In genomic region chr1:152348447-152348846, GRCh38 we compare ENCODE assay signal across 17 cellular contexts. TPM values are rescaled to one million over a fixed set of nuclear protein-coding genes. Genes with fewer than 3 reads are reported as not detected.
DNase-seq lines count a peak whose midpoint lies in the region; ATAC-seq and TF ChIP-seq lines count a peak whose summit lies in the region.
"Had no signal": no experiment of that assay in that cellular context is flagged by ENCODE, and none has a peak within 500 bp of the region (broad histone marks: within the 10 kb centered on the region; RNA-seq: fewer than 3 reads in every experiment).

No MANE protein-coding gene starts in this region.

- BruUV-seq in HCT116 (replicated peaks; lab: Mats Ljungman, UMichigan) = no TSS peak

- H3K36me3 ChIP-seq in HCT116 (ENCODE audit: control insufficient read depth in 1 of 2, insufficient read depth in 2 of 2, low read length in 2 of 2) = no peaks in the 10 kb centered on the region
- H3K36me3 ChIP-seq: esophagus squamous epithelium, pancreas, thyroid gland had no signal

- H3K9me3 ChIP-seq in HCT116 (ENCODE audit: control insufficient read depth in 1 of 2, insufficient read depth in 1 of 2, low read depth in 1 of 2, low read length in 2 of 2) = no peaks in the 10 kb centered on the region
- H3K9me3 ChIP-seq: esophagus squamous epithelium, pancreas, thyroid gland had no signal

- H3K4me2 ChIP-seq in HCT116 (ENCODE audit: low read length) = no peak overlapping the region

- H3K9ac ChIP-seq in HCT116 (ENCODE audit: low read length) = no peak overlapping the region

- H3K4me3 ChIP-seq in HCT116 (replicated peaks in 1 of 2; ENCODE audit: low read depth in 1 of 2, low read length in 2 of 2) = no peak overlapping the region
- H3K4me3 ChIP-seq: esophagus squamous epithelium, pancreas, thyroid gland had no signal

- no peak for TF ChIP-seq POLR2A in HCT116 (IDR thresholded peaks at IDR 0.05; ENCODE audit: borderline replicate concordance, extremely low read depth, insufficient read depth, insufficient read length)

- no peaks in the 10 kb centered on the region for H4K20me1 ChIP-seq in HCT116 (ENCODE audit: insufficient read depth)

- no peaks in the 10 kb centered on the region for H3K9me2 ChIP-seq in HCT116 (ENCODE audit: insufficient read depth)

- peak overlapping the region; percentile 97 for H2AFZ ChIP-seq in HCT116 (ENCODE audit: low read depth, low read length, poor library complexity, severe bottlenecking)

- H3K4me1 ChIP-seq in HCT116 (ENCODE audit: control insufficient read depth in 1 of 2, insufficient read depth in 2 of 2, low read length in 2 of 2) = no peaks in the 10 kb centered on the region
- H3K4me1 ChIP-seq: pancreas, thyroid gland had no signal

- RAD21 ChIA-PET in HCT116 (lab: Charles Lee; ENCODE audit: low non-redundant PET in 1 of 2, low total read pairs in 2 of 2, uncharacterized antibody in 2 of 2, unreplicated experiment in 2 of 2) = no interaction called here

- peak; percentile 13 to 49 (median 41); a peak in 5 of 6 replicates for TF ChIP-seq CTCF in HCT116 (IDR thresholded peaks at IDR 0.05 in 2 of 3, conservative IDR thresholded peaks at IDR 0.05 in 1 of 3; ENCODE audit: borderline replicate concordance in 1 of 3, insufficient read depth in 1 of 3, low read depth in 2 of 3, low read length in 2 of 3)

- in situ Hi-C loops in Caki2 (cut with HindIII; ENCODE audit: low pct_unique_long_range_greater_than_20kb, low sequenced_read_pairs) = no loop called here

- CTCF ChIA-PET in HCT116 (lab: Charles Lee) = interaction anchor here (1.0 to 2.6 kb wide), 11 partner anchors 9 to 110 kb away, joined by 3 to 39 read pairs (median 5); no protein-coding TSS in a partner anchor

- POLR2A ChIA-PET in HCT116 (lab: Charles Lee) = interaction anchor here (1.3 kb wide), 1 partner anchor 110 kb away, joined by 4 read pairs; no protein-coding TSS in a partner anchor

- intact Hi-C loops in HCT116 (cut with micrococcal nuclease) = loop anchor here (5.0 kb wide), 1 partner anchor 104 kb away; no protein-coding TSS in a partner anchor

- ATAC-seq in HCT116 (peak; percentile 59; the same call in 1 of the 2 replicates), HG03342 (IDR thresholded peaks at IDR 0.05; ENCODE audit: unreplicated experiment) (no peak), HG03280 (IDR thresholded peaks at IDR 0.05; ENCODE audit: unreplicated experiment) (no peak), HG02798 (IDR thresholded peaks at IDR 0.05; ENCODE audit: poor library complexity, unreplicated experiment) (no peak)
- ATAC-seq: CD8-positive, alpha-beta T cell; pancreas; T-helper 17 cell had no signal

- TF ChIP-seq RAD21 in HCT116 (IDR thresholded peaks at IDR 0.05; ENCODE audit: low read depth) = peak; percentile 17; the same call in 1 of the 2 replicates

- H3K79me2 ChIP-seq in HCT116 (ENCODE audit: insufficient read depth, low read length) = no peaks in the 10 kb centered on the region

- H3K27me3 ChIP-seq in HCT116 (ENCODE audit: insufficient read depth, low read length) = peaks cover 23% of the 10 kb centered on the region
- H3K27me3 ChIP-seq: esophagus squamous epithelium, pancreas, thyroid gland had no signal

- peak; percentile 10 for DNase-seq in Caki2 (ENCODE audit: low read depth)
- DNase-seq in HCT116 (ENCODE audit: low read depth, low spot score) = peak; percentile 13
- DNase-seq in OCI-M1 (lab: John Stamatoyannopoulos, UW) = peak; percentile 38
- DNase-seq in dermis blood vessel endothelial cell = peak; percentile 1
- DNase-seq in activated gamma-delta T cell treated with Interleukin-2 at 50 U/mL for 16 hours = no peak
- DNase-seq: CD8-positive, alpha-beta T cell; esophagus squamous epithelium; midbrain; pancreas; T-helper 17 cell; thyroid gland had no signal

- no peak overlapping the region for H3K27ac ChIP-seq in HCT116 (ENCODE audit: low read depth, low read length)
- H3K27ac ChIP-seq: esophagus squamous epithelium, pancreas, thyroid gland had no signal

TF ChIP-seq in HCT116, 20 proteins besides CTCF, POLR2A, EP300 and RAD21:
- TF ChIP-seq EGR1 (IDR thresholded peaks at IDR 0.05; ENCODE audit: low read depth) (no peak), CBX3 (IDR thresholded peaks at IDR 0.05; ENCODE audit: low read depth) (peak; percentile 43; the same call in 1 of the 2 replicates), ZFX (IDR thresholded peaks at IDR 0.05) (no peak)

RNA-seq across cellular contexts. Expression of gene FLG2, which starts 11.4 kb away (rescaled TPM):
- total RNA-seq in Caki2 (2014; rRNA removed; shearing (Covaris generic); ENCODE audit: low replicate concordance) = not detected in 2 replicates
- not detected for total RNA-seq in HCT116 (2021; ENCODE audit: unreplicated experiment)
- polyA plus RNA-seq in HCT116 (2012) = not detected in 2 replicates
- total RNA-seq in dermis blood vessel endothelial cell = not detected in 2 replicates
- total RNA-seq: activated CD8-positive, alpha-beta memory T cell treated with anti-CD3 and anti-CD28 coated beads for 36 hours; CD8-positive, alpha-beta T cell; cerebellum; H4; pancreas; T-helper 17 cell; thyroid gland had no signal

RNA-seq across cellular contexts. Expression of gene FLG, which starts 23.4 kb away (rescaled TPM):
- total RNA-seq in Caki2 (2014; rRNA removed; shearing (Covaris generic); ENCODE audit: low replicate concordance) = not detected in 2 replicates
- total RNA-seq in HCT116 (2021; ENCODE audit: unreplicated experiment) (0.02 TPM), dermis blood vessel endothelial cell (under 0.01 and 0.05 TPM in 2 replicates)
- under 0.01 and 0.01 TPM in 2 replicates for polyA plus RNA-seq in HCT116 (2012)
- total RNA-seq: activated CD8-positive, alpha-beta memory T cell treated with anti-CD3 and anti-CD28 coated beads for 36 hours; CD8-positive, alpha-beta T cell; pancreas; T-helper 17 cell had no signal
